In the genomic region with DNA sequence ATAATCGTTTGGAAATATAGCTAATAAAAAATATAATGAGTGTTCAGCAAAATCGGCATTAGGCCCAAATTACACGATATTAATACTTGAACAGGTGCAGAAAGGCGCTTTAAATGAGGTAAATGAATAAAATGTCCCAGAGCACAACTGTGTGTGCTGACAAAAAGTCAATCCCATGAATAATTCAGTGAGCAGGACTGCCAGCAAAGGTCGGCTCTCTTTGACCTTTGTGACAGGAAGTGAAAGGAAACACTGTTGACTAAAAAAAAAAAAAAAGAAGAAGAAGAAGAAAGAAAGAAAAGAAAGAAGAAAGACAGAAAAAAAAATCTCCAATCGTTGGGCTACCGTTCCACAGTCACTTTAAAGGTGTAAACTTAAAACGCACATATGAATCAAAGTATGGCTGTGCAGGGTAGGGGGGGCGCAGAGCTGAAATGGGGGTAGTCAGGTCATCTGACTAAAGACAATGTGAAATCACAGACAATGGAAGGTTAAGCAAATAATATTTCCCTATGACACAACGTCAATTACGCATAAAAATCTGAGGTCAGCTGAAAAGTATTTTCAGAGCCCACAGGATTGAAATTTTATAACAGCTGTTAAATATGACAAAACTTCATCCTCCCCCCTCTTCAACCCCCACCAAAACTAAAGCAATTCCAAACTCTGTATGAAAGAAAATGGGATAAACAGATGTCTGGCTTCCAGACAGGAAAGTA, we compare ENCODE assay signal across 1 cellular context.
TF ChIP-seq lines count a peak whose summit lies in the region.

No MANE protein-coding gene starts in this region.

TF ChIP-seq in IMR-90, 13 proteins besides CTCF, POLR2A, EP300 and RAD21:
- no peak for TF ChIP-seq CEBPB (IDR thresholded peaks at IDR 0.05; ENCODE audit: low read depth, low read length)
- TF ChIP-seq RFX5 (IDR thresholded peaks at IDR 0.05; ENCODE audit: low read depth, low read length): no peak
- TF ChIP-seq, protein P1, sequence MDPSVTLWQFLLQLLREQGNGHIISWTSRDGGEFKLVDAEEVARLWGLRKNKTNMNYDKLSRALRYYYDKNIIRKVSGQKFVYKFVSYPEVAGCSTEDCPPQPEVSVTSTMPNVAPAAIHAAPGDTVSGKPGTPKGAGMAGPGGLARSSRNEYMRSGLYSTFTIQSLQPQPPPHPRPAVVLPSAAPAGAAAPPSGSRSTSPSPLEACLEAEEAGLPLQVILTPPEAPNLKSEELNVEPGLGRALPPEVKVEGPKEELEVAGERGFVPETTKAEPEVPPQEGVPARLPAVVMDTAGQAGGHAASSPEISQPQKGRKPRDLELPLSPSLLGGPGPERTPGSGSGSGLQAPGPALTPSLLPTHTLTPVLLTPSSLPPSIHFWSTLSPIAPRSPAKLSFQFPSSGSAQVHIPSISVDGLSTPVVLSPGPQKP (IDR thresholded peaks at IDR 0.05; ENCODE audit: borderline replicate concordance, low read depth, low read length): no peak
- no peak for TF ChIP-seq MXI1 (IDR thresholded peaks at IDR 0.05; ENCODE audit: borderline replicate concordance, low read depth, low read length)
- TF ChIP-seq, protein P2, sequence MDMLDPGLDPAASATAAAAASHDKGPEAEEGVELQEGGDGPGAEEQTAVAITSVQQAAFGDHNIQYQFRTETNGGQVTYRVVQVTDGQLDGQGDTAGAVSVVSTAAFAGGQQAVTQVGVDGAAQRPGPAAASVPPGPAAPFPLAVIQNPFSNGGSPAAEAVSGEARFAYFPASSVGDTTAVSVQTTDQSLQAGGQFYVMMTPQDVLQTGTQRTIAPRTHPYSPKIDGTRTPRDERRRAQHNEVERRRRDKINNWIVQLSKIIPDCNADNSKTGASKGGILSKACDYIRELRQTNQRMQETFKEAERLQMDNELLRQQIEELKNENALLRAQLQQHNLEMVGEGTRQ (IDR thresholded peaks at IDR 0.05; ENCODE audit: low read depth, low read length): no peak
- TF ChIP-seq RCOR1 (IDR thresholded peaks at IDR 0.05; ENCODE audit: insufficient replicate concordance, low read length): no peak
- no peak for TF ChIP-seq BHLHE40 (IDR thresholded peaks at IDR 0.05; ENCODE audit: low read depth, low read length)
- TF ChIP-seq MAZ (IDR thresholded peaks at IDR 0.05; ENCODE audit: borderline replicate concordance, low read depth, low read length): no peak
- no peak for TF ChIP-seq SMC3 (IDR thresholded peaks at IDR 0.05; ENCODE audit: low read depth, low read length)
